14 cellular contexts compared by ENCODE assay signal in the genomic region with DNA sequence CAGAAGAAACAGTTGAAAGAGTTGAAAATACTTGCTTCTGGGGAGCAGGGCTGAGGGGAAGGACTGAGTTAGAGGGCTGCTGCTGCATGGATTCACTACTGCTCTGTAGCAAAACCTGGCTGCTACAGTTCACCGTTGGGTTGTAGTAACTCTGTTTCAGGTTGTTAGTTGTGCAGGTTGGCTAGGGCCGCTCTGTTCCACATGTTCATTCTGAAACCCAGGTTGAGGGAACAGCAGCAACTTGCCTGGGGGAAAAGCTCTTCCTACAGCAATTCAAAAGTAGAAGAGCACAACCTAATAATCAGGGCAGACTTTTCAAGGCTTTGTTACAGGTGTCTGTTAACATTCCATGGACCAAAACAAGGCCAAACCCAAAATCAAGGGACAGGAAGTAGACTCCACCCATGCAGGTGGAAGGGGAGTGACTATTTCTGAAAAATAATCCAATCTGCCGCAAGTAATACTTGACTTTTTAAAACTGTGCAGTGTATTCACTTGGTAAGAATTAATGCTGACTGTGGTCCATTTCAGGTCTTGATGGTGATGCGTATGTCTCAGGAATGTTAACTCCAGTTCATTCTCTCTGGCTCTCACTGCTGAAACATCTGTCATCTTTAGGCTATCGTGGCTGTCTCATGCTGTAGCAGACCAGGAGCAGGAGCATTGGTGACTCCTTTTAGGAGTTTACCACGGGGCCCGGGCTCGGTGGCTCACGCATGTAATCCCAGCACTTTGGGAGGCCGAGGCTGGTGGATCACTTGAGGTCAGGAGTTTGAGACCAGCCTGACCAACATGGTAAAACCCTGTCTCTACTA. TPM values are rescaled to one million over a fixed set of nuclear protein-coding genes. Genes with fewer than 3 reads are reported as not detected.
DNase-seq lines count a peak whose midpoint lies in the region; ATAC-seq and TF ChIP-seq lines count a peak whose summit lies in the region.
"Had no signal": no experiment of that assay in that cellular context is flagged by ENCODE, and none has a peak within 500 bp of the region (broad histone marks: within the 10 kb centered on the region; RNA-seq: fewer than 3 reads in every experiment).

No MANE protein-coding gene starts in this region.

- POLR2A ChIA-PET in activated CD8-positive, alpha-beta T cell treated with anti-CD3 and anti-CD28 coated beads, Interleukin-2, amount 10 ng/mL, durations not matched to agents 7 days and 5 days (lab: Charles Lee) = interaction anchor here (0.7 kb wide), 1 partner anchor 13 kb away, joined by 3 read pairs; no protein-coding TSS in a partner anchor

- no peak for TF ChIP-seq POLR2A in Peyer's patch (IDR thresholded peaks at IDR 0.05)

- CTCF ChIA-PET in activated CD8-positive, alpha-beta T cell treated with anti-CD3 and anti-CD28 coated beads, Interleukin-2, amount 10 ng/mL, durations not matched to agents 7 days and 5 days (lab: Charles Lee) = no interaction called here

- no peak for TF ChIP-seq CTCF in AG10803 (conservative IDR thresholded peaks at IDR 0.05; ENCODE audit: low read length)
- TF ChIP-seq CTCF in Peyer's patch (IDR thresholded peaks at IDR 0.05) = no peak

- H3K4me1 Mint-ChIP-seq in activated CD8-positive, alpha-beta T cell treated with anti-CD3 and anti-CD28 coated beads, Interleukin-2, amount 10 ng/mL, durations not matched to agents 7 days and 5 days (ENCODE audit: low read depth) = peaks cover 45% of the 10 kb centered on the region

- intact Hi-C loops in posterior vena cava (cut with DNase I) = no loop called here

- no peak overlapping the region for H3K4me3 ChIP-seq in AG10803 (ENCODE audit: low read length)
- no peak overlapping the region for H3K4me3 ChIP-seq in Peyer's patch
- H3K4me3 ChIP-seq: cardiac muscle cell, HAP-1 had no signal

- peak overlapping the region; percentile 71 for H3K27ac Mint-ChIP-seq in activated CD8-positive, alpha-beta T cell treated with anti-CD3 and anti-CD28 coated beads, Interleukin-2, amount 10 ng/mL, durations not matched to agents 7 days and 5 days

- no peaks in the 10 kb centered on the region for H3K9me3 ChIP-seq in Peyer's patch
- H3K9me3 ChIP-seq: HAP-1 had no signal

- no peaks in the 10 kb centered on the region for H3K36me3 ChIP-seq in Peyer's patch
- H3K36me3 ChIP-seq: cardiac muscle cell, HAP-1 had no signal

- ATAC-seq in activated CD8-positive, alpha-beta T cell treated with anti-CD3 and anti-CD28 coated beads, Interleukin-2, amount 10 ng/mL, durations not matched to agents 7 days and 5 days = no peak
- no peak for ATAC-seq in GM19455 (IDR thresholded peaks at IDR 0.05; ENCODE audit: unreplicated experiment)

- H3K9me3 Mint-ChIP-seq in activated CD8-positive, alpha-beta T cell treated with anti-CD3 and anti-CD28 coated beads, Interleukin-2, amount 10 ng/mL, durations not matched to agents 7 days and 5 days (ENCODE audit: insufficient read depth) = no peaks in the 10 kb centered on the region

- H3K4me1 ChIP-seq in Peyer's patch = peaks cover 0 to 11% (median 0%) of the 10 kb centered on the region in 4 donors

- DNase-seq in AG10803 (ENCODE audit: low read depth) (peak; percentile 71), GM03348 (ENCODE audit: low spot score) (peak; percentile 34), hepatic stellate cell (ENCODE audit: low spot score) (peak; percentile 60), posterior vena cava (ENCODE audit: low spot score) (no peak), NCI-H510A treated with DMSO at 0.1 percent for 48 hours (lab: John Stamatoyannopoulos, UW) (no peak), Peyer's patch (no peak)
- no peak for DNase-seq in activated CD8-positive, alpha-beta T cell treated with anti-CD3 and anti-CD28 coated beads, Interleukin-2, amount 10 ng/mL, durations not matched to agents 7 days and 5 days
- DNase-seq: NCI-H187 treated with DMSO at 0.1 percent for 48 hours, retina had no signal

- H3K36me3 Mint-ChIP-seq in activated CD8-positive, alpha-beta T cell treated with anti-CD3 and anti-CD28 coated beads, Interleukin-2, amount 10 ng/mL, durations not matched to agents 7 days and 5 days (ENCODE audit: low read depth) = peaks cover 3% of the 10 kb centered on the region

- H3K4me3 Mint-ChIP-seq in activated CD8-positive, alpha-beta T cell treated with anti-CD3 and anti-CD28 coated beads, Interleukin-2, amount 10 ng/mL, durations not matched to agents 7 days and 5 days = no peak overlapping the region

- no peak overlapping the region for H3K27ac ChIP-seq in Peyer's patch
- H3K27ac ChIP-seq: cardiac muscle cell, epithelial cell of prostate had no signal

- H3K27me3 ChIP-seq in Peyer's patch = no peaks in the 10 kb centered on the region
- H3K27me3 ChIP-seq: cardiac muscle cell had no signal

- H3K27me3 Mint-ChIP-seq in activated CD8-positive, alpha-beta T cell treated with anti-CD3 and anti-CD28 coated beads, Interleukin-2, amount 10 ng/mL, durations not matched to agents 7 days and 5 days (ENCODE audit: low read depth) = no peaks in the 10 kb centered on the region

RNA-seq across cellular contexts. Expression of a gene that starts 5.1 kb away (rescaled TPM):
- 100 to 1,000 TPM; 296 to 302 TPM for total RNA-seq in activated CD8-positive, alpha-beta T cell treated with anti-CD3 and anti-CD28 coated beads, Interleukin-2, amount 10 ng/mL, durations not matched to agents 7 days and 5 days
- total RNA-seq in posterior vena cava (100 to 1,000 TPM; 192 to 209 TPM), Peyer's patch (10 to 100 TPM; 48.2 to 85.8 (median 73.5) TPM)

RNA-seq across cellular contexts. Expression of a gene that starts 15.8 kb away (rescaled TPM):
- total RNA-seq in activated CD8-positive, alpha-beta T cell treated with anti-CD3 and anti-CD28 coated beads, Interleukin-2, amount 10 ng/mL, durations not matched to agents 7 days and 5 days = 1 to 10 TPM in 1 of 2 experiments, under 1 TPM in 1; 0.94 to 1.3 TPM
- total RNA-seq in posterior vena cava (under 1 TPM in 1 of 2 donors, not detected in 1; 0.19 TPM), Peyer's patch (1 to 10 TPM in 1 of 4 donors, under 1 TPM in 1, not detected in 2; 0.66 to 1.7 TPM)
- total RNA-seq: cardiac muscle cell, temporal lobe had no signal

Comparison
In these comparisons a context has a peak if more than half of its experiments do, and no peak if none do; other contexts are left out.
1. DNase-seq: peak in AG10803 (single experiment), GM03348 (single experiment) and hepatic stellate cell (single experiment); none in activated CD8-positive, alpha-beta T cell treated with anti-CD3 and anti-CD28 coated beads, Interleukin-2, amount 10 ng/mL, durations not matched to agents 7 days and 5 days (single experiment), posterior vena cava (single experiment), NCI-H510A treated with DMSO at 0.1 percent for 48 hours (single experiment) and Peyer's patch (0 of 3).